In the genomic region with DNA sequence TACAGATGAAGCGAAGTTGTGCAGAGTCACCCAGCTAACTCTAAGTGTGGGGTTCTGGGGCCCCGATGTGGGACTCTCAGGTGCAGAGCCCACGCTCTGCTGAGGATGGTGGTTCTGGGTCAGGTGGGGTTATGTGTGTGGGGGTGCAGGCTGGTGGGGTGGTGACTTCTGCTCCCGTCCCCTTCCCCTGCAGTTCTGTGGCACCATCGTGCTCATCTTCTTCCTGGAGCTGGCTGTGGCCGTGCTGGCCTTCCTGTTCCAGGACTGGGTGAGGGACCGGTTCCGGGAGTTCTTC, we compare ENCODE assay signal across 17 cellular contexts. TPM values are rescaled to one million over a fixed set of nuclear protein-coding genes. Genes with fewer than 3 reads are reported as not detected.
DNase-seq lines count a peak whose midpoint lies in the region; ATAC-seq and TF ChIP-seq lines count a peak whose summit lies in the region.
"Had no signal": no experiment of that assay in that cellular context is flagged by ENCODE, and none has a peak within 500 bp of the region (broad histone marks: within the 10 kb centered on the region; RNA-seq: fewer than 3 reads in every experiment).

No MANE protein-coding gene starts in this region.

- no peak for TF ChIP-seq POLR2A in heart left ventricle (IDR thresholded peaks at IDR 0.05)
- no peak for TF ChIP-seq POLR2A in upper lobe of left lung (IDR thresholded peaks at IDR 0.05)

- H3K36me3 Mint-ChIP-seq in activated naive CD4-positive, alpha-beta T cell treated with anti-CD3 and anti-CD28 coated beads, Interleukin-2, amount 50 U/mL, for 72 hours, result peaks cover 9 to 10% of the 10 kb centered on the region in 2 donors

- BruUV-seq in PC-3 (replicated peaks; lab: Mats Ljungman, UMichigan), result no TSS peak

- peaks cover 10 to 76% (median 65%) of the 10 kb centered on the region in 12 donors for H3K4me1 ChIP-seq in heart left ventricle
- H3K4me1 ChIP-seq in right atrium auricular region, result peaks cover 0 to 52% of the 10 kb centered on the region in 2 donors
- peaks cover 2 to 31% of the 10 kb centered on the region in 2 donors for H3K4me1 ChIP-seq in lung (ENCODE audit: control insufficient read depth in 2 of 2, insufficient read depth in 2 of 2, low read length in 2 of 2)
- H3K4me1 ChIP-seq in upper lobe of left lung, result peaks cover 59 to 79% (median 70%) of the 10 kb centered on the region in 4 donors
- H3K4me1 ChIP-seq in PC-3 (ENCODE audit: insufficient read depth, low read length), result no peaks in the 10 kb centered on the region

- no peak overlapping the region for H3K4me3 ChIP-seq in heart left ventricle
- H3K4me3 ChIP-seq in right atrium auricular region, result no peak overlapping the region
- no peak overlapping the region for H3K4me3 ChIP-seq in brain microvascular endothelial cell (ENCODE audit: low read depth, low read length)
- H3K4me3 ChIP-seq in lung, result no peak overlapping the region
- no peak overlapping the region for H3K4me3 ChIP-seq in upper lobe of left lung
- H3K4me3 ChIP-seq in PC-3 (ENCODE audit: low read length), result no peak overlapping the region
- H3K4me3 ChIP-seq: sigmoid colon, tibial nerve had no signal

- no peak overlapping the region for H2AFZ ChIP-seq in PC-3 (ENCODE audit: low read length)

- ATAC-seq in heart left ventricle, result no peak
- ATAC-seq in lung (ENCODE audit: insufficient read depth, low FRiP score), result no peak
- ATAC-seq in upper lobe of left lung (ENCODE audit: low FRiP score in 2 of 2), result no peak
- no peak for ATAC-seq in activated naive CD4-positive, alpha-beta T cell treated with anti-CD3 and anti-CD28 coated beads, Interleukin-2, amount 50 U/mL, for 72 hours
- ATAC-seq in PC-3, result no peak

- CTCF ChIA-PET in PC-3 (lab: Charles Lee), result no interaction called here

- H3K9me2 ChIP-seq in PC-3 (replicated peaks; ENCODE audit: low read length), result no peaks in the 10 kb centered on the region

- H3K79me2 ChIP-seq in PC-3 (ENCODE audit: low read length), result no peaks in the 10 kb centered on the region

- no peak for TF ChIP-seq CTCF in heart left ventricle (IDR thresholded peaks at IDR 0.05)
- TF ChIP-seq CTCF in right atrium auricular region (IDR thresholded peaks at IDR 0.05), result no peak
- no peak for TF ChIP-seq CTCF in brain microvascular endothelial cell (IDR thresholded peaks at IDR 0.05; ENCODE audit: low read depth, low read length, missing control alignments)
- TF ChIP-seq CTCF in lung (IDR thresholded peaks at IDR 0.05; ENCODE audit: control extremely low read depth, extremely low read depth), result no peak
- TF ChIP-seq CTCF in upper lobe of left lung (IDR thresholded peaks at IDR 0.05), result no peak
- TF ChIP-seq CTCF in PC-3 (conservative IDR thresholded peaks at IDR 0.05; ENCODE audit: low read depth, low read length), result no peak

- intact Hi-C loops in heart left ventricle (cut with DNase I) (loop anchor here in 7 of 10 donors (5.0 to 10.0 kb wide), 3 partner anchors 122 to 127 kb away; no protein-coding TSS in a partner anchor), PC-3 (cut with micrococcal nuclease) (no loop called here)

- H3K9me3 Mint-ChIP-seq in activated naive CD4-positive, alpha-beta T cell treated with anti-CD3 and anti-CD28 coated beads, Interleukin-2, amount 50 U/mL, for 72 hours, result no peaks in the 10 kb centered on the region
- H3K9me3 Mint-ChIP-seq: activated naive CD4-positive, alpha-beta T cell treated with anti-CD3 and anti-CD28 coated beads, Interleukin-2, amount 10 ng/mL, durations not matched to agents 7 days and 5 days had no signal

- WGBS in heart left ventricle, 4 donors, result 72 to 83% (median 76%) methylated on average over 6 to 8 of the region's 8 CpGs
- WGBS in lung, 2 donors, result 78 to 89% methylated on average over 8 of the region's 8 CpGs
- WGBS in upper lobe of left lung, 2 donors, result 70 to 90% methylated on average over 8 of the region's 8 CpGs

- in situ Hi-C loops in brain microvascular endothelial cell (cut with HindIII; ENCODE audit: low pct_ligation_motif_present, low sequenced_read_pairs), result loop anchor here (10.0 kb wide), 1 partner anchor 54 kb away; a partner anchor contains a TSS

- DNase-seq in heart left ventricle (no peak), right atrium auricular region (ENCODE audit: low spot score) (no peak), brain microvascular endothelial cell (no peak), lung (ENCODE audit: low spot score) (no peak), upper lobe of left lung (peak in 1 of 2 donors; percentile 21), Kasumi-1 (lab: John Stamatoyannopoulos, UW) (no peak), PC-3 (no peak)
- DNase-seq in activated naive CD4-positive, alpha-beta T cell treated with anti-CD3 and anti-CD28 coated beads, Interleukin-2, amount 50 U/mL, for 72 hours (ENCODE audit: low spot score in 2 of 2), result no peak
- DNase-seq: activated CD4-positive, alpha-beta T cell treated with anti-CD3 and anti-CD28 coated beads for 48 hours; activated naive CD4-positive, alpha-beta T cell treated with anti-CD3 and anti-CD28 coated beads, Interleukin-2, amount 10 ng/mL, durations not matched to agents 7 days and 5 days; hypothalamus; NCI-H1436 treated with DMSO at 0.1 percent for 48 hours; NCI-H774; occipital lobe; stimulated activated CD4-positive, alpha-beta T cell treated with anti-CD3 and anti-CD28 coated beads, Interleukin-4, amount 100 ng/mL, for 1 hour had no signal

- POLR2A ChIA-PET in PC-3 (lab: Charles Lee; ENCODE audit: unreplicated experiment), result no interaction called here

- no peak for TF ChIP-seq EP300 in upper lobe of left lung (IDR thresholded peaks at IDR 0.05)

- H4K20me1 ChIP-seq in PC-3 (ENCODE audit: low read length), result no peaks in the 10 kb centered on the region

- no peaks in the 10 kb centered on the region for H3K9me3 ChIP-seq in heart left ventricle
- no peaks in the 10 kb centered on the region for H3K9me3 ChIP-seq in right atrium auricular region
- H3K9me3 ChIP-seq in lung (ENCODE audit: control insufficient read depth in 2 of 2, insufficient read depth in 1 of 2, low read length in 1 of 2), result no peaks in the 10 kb centered on the region
- no peaks in the 10 kb centered on the region for H3K9me3 ChIP-seq in upper lobe of left lung
- no peaks in the 10 kb centered on the region for H3K9me3 ChIP-seq in PC-3 (ENCODE audit: low read length)
- H3K9me3 ChIP-seq: sigmoid colon, tibial nerve had no signal

- H3K27me3 ChIP-seq in heart left ventricle (no peaks in the 10 kb centered on the region), right atrium auricular region (no peaks in the 10 kb centered on the region), brain microvascular endothelial cell (replicated peaks) (no peaks in the 10 kb centered on the region), lung (ENCODE audit: control insufficient read depth, insufficient read depth) (no peaks in the 10 kb centered on the region), upper lobe of left lung (no peaks in the 10 kb centered on the region), PC-3 (ENCODE audit: low read length) (no peaks in the 10 kb centered on the region)
- H3K27me3 ChIP-seq: sigmoid colon, tibial nerve had no signal

- no peak overlapping the region for H3K27ac Mint-ChIP-seq in activated naive CD4-positive, alpha-beta T cell treated with anti-CD3 and anti-CD28 coated beads, Interleukin-2, amount 50 U/mL, for 72 hours

- no peak overlapping the region for H3K9ac ChIP-seq in PC-3 (ENCODE audit: low read length)

- no peaks in the 10 kb centered on the region for H3F3A ChIP-seq in PC-3 (ENCODE audit: low read length, unreplicated experiment)

- H3K36me3 ChIP-seq in heart left ventricle (peaks cover 0 to 80% (median 54%) of the 10 kb centered on the region in 9 donors), right atrium auricular region (peaks cover 33% of the 10 kb centered on the region), brain microvascular endothelial cell (replicated peaks) (peaks cover 45% of the 10 kb centered on the region), lung (ENCODE audit: control insufficient read depth in 2 of 2, insufficient read depth in 2 of 2, low read length in 2 of 2) (peaks cover 12 to 51% of the 10 kb centered on the region in 2 donors), upper lobe of left lung (peaks cover 39 to 87% (median 61%) of the 10 kb centered on the region in 4 donors), PC-3 (ENCODE audit: low read depth, low read length) (no peaks in the 10 kb centered on the region)

- H3K27ac ChIP-seq in heart left ventricle (peak overlapping the region; percentile 46 to 95 (median 80)), right atrium auricular region (peak overlapping the region in 1 of 2 donors; percentile 46), brain microvascular endothelial cell (peak overlapping the region; percentile 63), lung (ENCODE audit: low read depth in 1 of 2, low read length in 1 of 2) (peak overlapping the region; percentile 14 to 86), upper lobe of left lung (peak overlapping the region; percentile 59 to 90 (median 69)), PC-3 (ENCODE audit: low read length) (no peak overlapping the region)

- H3K4me2 ChIP-seq in PC-3 (ENCODE audit: low read length), result no peak overlapping the region

RNA-seq across cellular contexts. Expression of a gene that starts 28.6 kb away (rescaled TPM):
- total RNA-seq in heart left ventricle (under 1 TPM in 1 of 9 donors, not detected in 8; 0.19 TPM), right atrium auricular region (under 1 TPM in 1 of 2 donors, not detected in 1; 0.12 TPM), lung (under 1 TPM; 0.12 to 0.28 TPM), upper lobe of left lung (1 to 10 TPM in 1 of 6 donors, under 1 TPM in 4, not detected in 1; 0.15 to 1.0 (median 0.55) TPM), PC-3 (2014; rRNA removed) (not detected in 2 replicates)
- polyA plus RNA-seq in heart left ventricle (not detected), lung (under 1 TPM; 0.20 to 0.23 TPM)
- total RNA-seq in activated naive CD4-positive, alpha-beta T cell treated with anti-CD3 and anti-CD28 coated beads, Interleukin-2, amount 50 U/mL, for 72 hours, result under 1 TPM in 1 of 2 donors, not detected in 1; 0.14 TPM
- total RNA-seq: tibial nerve had no signal

RNA-seq across cellular contexts. Expression of a gene that starts 54.9 kb away (rescaled TPM):
- total RNA-seq in heart left ventricle (10 to 100 TPM; 24.6 to 71.5 (median 39.6) TPM), right atrium auricular region (10 to 100 TPM; 24.2 to 34.7 TPM), lung (100 to 1,000 TPM in 1 of 2 donors, 10 to 100 TPM in 1; 67.3 to 164 TPM), upper lobe of left lung (100 to 1,000 TPM in 4 of 6 donors, 10 to 100 TPM in 2; 52.1 to 157 (median 111) TPM), PC-3 (2014; rRNA removed) (not detected in 2 replicates)
- polyA plus RNA-seq in heart left ventricle (10 to 100 TPM; 17.4 to 46.3 TPM), lung (100 to 1,000 TPM in 1 of 2 donors, 10 to 100 TPM in 1; 40.9 to 187 TPM)
- 10 to 100 TPM; 30.7 to 53.6 TPM for total RNA-seq in activated naive CD4-positive, alpha-beta T cell treated with anti-CD3 and anti-CD28 coated beads, Interleukin-2, amount 50 U/mL, for 72 hours

Comparison
In these comparisons a context has a peak if more than half of its experiments do, and no peak if none do; other contexts are left out.
1. RNA of a gene that starts 54.9 kb away (total RNA-seq): 67.3 to 164 TPM in lung, 52.1 to 157 TPM in upper lobe of left lung, 30.7 to 53.6 TPM in activated naive CD4-positive, alpha-beta T cell treated with anti-CD3 and anti-CD28 coated beads, Interleukin-2, amount 50 U/mL, for 72 hours, 24.6 to 71.5 TPM in heart left ventricle and 24.2 to 34.7 TPM in right atrium auricular region; not detected in PC-3; every median in the first group is over 10 times any median in the second.